Comparison of ENCODE assay signal across 29 cellular contexts in genomic region chr5:82855000-82855399, GRCh38.
"Had no signal": no experiment of that assay in that cellular context is flagged by ENCODE, and none has a peak within 500 bp of the region (broad histone marks: within the 10 kb centered on the region; RNA-seq: fewer than 3 reads in every experiment).

No MANE protein-coding gene starts in this region.

- H3K4me3 ChIP-seq: colonic mucosa, esophagus squamous epithelium, heart right ventricle, left lung, psoas muscle, sigmoid colon, spleen, testis, tibial artery had no signal

- H3K9me3 ChIP-seq: colonic mucosa, esophagus squamous epithelium, heart right ventricle, left lung, psoas muscle, sigmoid colon, spleen, testis, tibial artery had no signal

- H3K4me1 ChIP-seq: colonic mucosa, esophagus squamous epithelium, left lung, psoas muscle, spleen, tibial artery had no signal

- H3K4me1 Mint-ChIP-seq: naive thymus-derived CD4-positive, alpha-beta T cell; stimulated activated memory B cell treated with anti-CD40 and anti-IgM and Interleukin-4, amounts not matched to agents 10 μg/mL and 1 μg/mL and 100 μg/mL, for 72 hours had no signal

- H3K4me3 Mint-ChIP-seq: dendritic cell treated with granulocyte-macrophage colony-stimulating factor and Interleukin-4, amounts not matched to agents 40 ng/mL and 50 ng/mL, for 4 days; naive thymus-derived CD4-positive, alpha-beta T cell; nephron progenitor cell; stimulated activated memory B cell treated with anti-CD40 and anti-IgM and Interleukin-4, amounts not matched to agents 10 μg/mL and 1 μg/mL and 100 μg/mL, for 72 hours; type B pancreatic cell had no signal

- H3K27me3 ChIP-seq: colonic mucosa, esophagus squamous epithelium, heart right ventricle, left lung, sigmoid colon, spleen, testis, tibial artery had no signal

- H3K36me3 ChIP-seq: colonic mucosa, esophagus squamous epithelium, heart right ventricle, left lung, sigmoid colon, spleen, tibial artery had no signal

- FAIRE-seq: endothelial cell of umbilical vein, islet of Langerhans had no signal

- DNase-seq: colonic mucosa; effector CD8-positive, alpha-beta T cell; esophagus squamous epithelium; foreskin melanocyte; glutamatergic neuron; heart right ventricle; hippocampal formation; left cardiac atrium; left lung; mesenchymal stem cell; midbrain; naive thymus-derived CD4-positive, alpha-beta T cell; nephron progenitor cell; nucleus accumbens; posterior cingulate gyrus; psoas muscle; right cardiac atrium; sigmoid colon; spleen; stimulated activated CD4-positive, alpha-beta T cell treated with anti-CD3 and anti-CD28 coated beads, Interleukin-4, amount 100 ng/mL, for 4 hours; stimulated activated naive CD8-positive, alpha-beta T cell treated with anti-CD3 and anti-CD28 coated beads, Interleukin-15, Interleukin-2, amounts not matched to agents 100 U/mL and 50 U/mL, for 24 hours; substantia nigra; testis; tibial artery had no signal

- H3K27me3 Mint-ChIP-seq: stimulated activated memory B cell treated with anti-CD40 and anti-IgM and Interleukin-4, amounts not matched to agents 10 μg/mL and 1 μg/mL and 100 μg/mL, for 72 hours; type B pancreatic cell had no signal

- H3K27ac ChIP-seq: colonic mucosa, esophagus squamous epithelium, heart right ventricle, left lung, psoas muscle, sigmoid colon, spleen, testis, tibial artery had no signal

- ATAC-seq: heart right ventricle; left cardiac atrium; left lung; naive thymus-derived CD4-positive, alpha-beta T cell; psoas muscle; right cardiac atrium; stimulated activated memory B cell treated with anti-CD40 and anti-IgM and Interleukin-4, amounts not matched to agents 10 μg/mL and 1 μg/mL and 100 μg/mL, for 72 hours; stimulated activated naive CD8-positive, alpha-beta T cell treated with anti-CD3 and anti-CD28 coated beads, Interleukin-15, Interleukin-2, amounts not matched to agents 100 U/mL and 50 U/mL, for 24 hours had no signal

- H3K27ac Mint-ChIP-seq: dendritic cell treated with granulocyte-macrophage colony-stimulating factor and Interleukin-4, amounts not matched to agents 40 ng/mL and 50 ng/mL, for 4 days; naive thymus-derived CD4-positive, alpha-beta T cell; nephron progenitor cell; stimulated activated memory B cell treated with anti-CD40 and anti-IgM and Interleukin-4, amounts not matched to agents 10 μg/mL and 1 μg/mL and 100 μg/mL, for 72 hours; type B pancreatic cell had no signal

- H3K36me3 Mint-ChIP-seq: naive thymus-derived CD4-positive, alpha-beta T cell; stimulated activated memory B cell treated with anti-CD40 and anti-IgM and Interleukin-4, amounts not matched to agents 10 μg/mL and 1 μg/mL and 100 μg/mL, for 72 hours; type B pancreatic cell had no signal

- H3K9me3 Mint-ChIP-seq: dendritic cell treated with granulocyte-macrophage colony-stimulating factor and Interleukin-4, amounts not matched to agents 40 ng/mL and 50 ng/mL, for 4 days; naive thymus-derived CD4-positive, alpha-beta T cell; nephron progenitor cell; stimulated activated memory B cell treated with anti-CD40 and anti-IgM and Interleukin-4, amounts not matched to agents 10 μg/mL and 1 μg/mL and 100 μg/mL, for 72 hours; type B pancreatic cell had no signal
